Comparison of ENCODE assay signal across 1 cellular context in the genomic region with DNA sequence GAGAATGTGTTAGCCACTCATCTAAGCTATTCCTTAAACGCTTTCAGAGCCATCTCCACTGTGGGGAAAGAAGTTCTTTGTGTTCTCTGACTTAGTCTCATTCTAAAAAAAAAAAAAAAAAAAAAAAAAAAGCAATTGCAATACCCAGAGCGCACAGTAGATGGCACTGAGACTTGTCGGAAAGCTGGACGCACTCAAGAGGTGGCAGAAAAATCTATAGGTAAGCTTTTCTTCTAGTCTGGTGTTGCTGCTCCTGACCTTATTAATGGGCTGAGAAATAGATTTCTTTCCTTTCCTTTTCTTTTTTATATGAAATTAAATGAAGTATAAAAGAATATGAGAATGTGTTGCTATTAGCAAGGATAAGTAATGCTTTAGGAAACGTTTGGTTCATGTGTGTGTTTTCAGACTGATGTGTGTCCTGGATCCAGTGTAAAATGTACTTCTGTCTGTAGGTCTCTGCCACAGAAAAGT.
TF ChIP-seq lines count a peak whose summit lies in the region.

No MANE protein-coding gene starts in this region.

TF ChIP-seq in IMR-90, 13 proteins besides CTCF, POLR2A, EP300 and RAD21:
- TF ChIP-seq MAFK (IDR thresholded peaks at IDR 0.05; ENCODE audit: low read depth, low read length) (0 out of 2 replicates have a peak, but pooled peaks have one; percentile 13), CEBPB (IDR thresholded peaks at IDR 0.05; ENCODE audit: low read depth, low read length) (no peak), SMC3 (IDR thresholded peaks at IDR 0.05; ENCODE audit: low read depth, low read length) (peak; percentile 75)
